Comparison of ENCODE assay signal across 8 cellular contexts in genomic region chr3:49006591-49007067, GRCh38. TPM values are rescaled to one million over a fixed set of nuclear protein-coding genes. Genes with fewer than 3 reads are reported as not detected.
A peak's percentile ranks its signal among the peaks of the same experiment; 100 is the strongest.
DNase-seq lines count a peak whose midpoint lies in the region; ATAC-seq lines count a peak whose summit lies in the region.

No MANE protein-coding gene starts in this region.

- H3K9me3 ChIP-seq in SJSA1 (replicated peaks), result no peaks in the 10 kb centered on the region
- H3K9me3 ChIP-seq in esophagus (ENCODE audit: control insufficient read depth in 2 of 2, insufficient read depth in 1 of 2, low read depth in 1 of 2, low read length in 1 of 2), result no peaks in the 10 kb centered on the region
- H3K9me3 ChIP-seq in naive thymus-derived CD4-positive, alpha-beta T cell (ENCODE audit: control insufficient read depth in 2 of 3, low read length in 3 of 3), result no peaks in the 10 kb centered on the region

- peak overlapping the region; percentile 99 for H3K4me3 Mint-ChIP-seq in activated naive CD4-positive, alpha-beta T cell treated with anti-CD3 and anti-CD28 coated beads for 36 hours
- peak overlapping the region; percentile 94 to 100 (median 98) for H3K4me3 Mint-ChIP-seq in naive thymus-derived CD4-positive, alpha-beta T cell

- POLR2A ChIA-PET in naive thymus-derived CD4-positive, alpha-beta T cell (lab: Charles Lee), result interaction anchor here (0.7 to 10.4 kb wide), 20 partner anchors 9 to 492 kb away, joined by 3 to 247 read pairs (median 5); partner anchors contain the start of genes ARIH2, DAG1, DALRD3 and IMPDH2

- no peaks in the 10 kb centered on the region for H3K27me3 ChIP-seq in SJSA1 (replicated peaks)
- no peaks in the 10 kb centered on the region for H3K27me3 ChIP-seq in esophagus (ENCODE audit: control insufficient read depth in 1 of 2, insufficient read depth in 2 of 2, low read length in 2 of 2)
- H3K27me3 ChIP-seq in naive thymus-derived CD4-positive, alpha-beta T cell (ENCODE audit: control insufficient read depth in 2 of 2, insufficient read depth in 2 of 2, low read length in 2 of 2), result no peaks in the 10 kb centered on the region

- H3K4me1 ChIP-seq in SJSA1 (replicated peaks) (peaks cover 14% of the 10 kb centered on the region), esophagus (ENCODE audit: control insufficient read depth in 2 of 2, insufficient read depth in 2 of 2, low read length in 1 of 2) (peaks cover 0 to 19% of the 10 kb centered on the region in 2 donors)
- H3K4me1 ChIP-seq in naive thymus-derived CD4-positive, alpha-beta T cell (ENCODE audit: control insufficient read depth in 2 of 2, insufficient read depth in 2 of 2, low read length in 2 of 2), result peaks cover 8 to 16% of the 10 kb centered on the region in 2 donors

- peaks cover 19% of the 10 kb centered on the region for H3K4me1 Mint-ChIP-seq in activated naive CD4-positive, alpha-beta T cell treated with anti-CD3 and anti-CD28 coated beads for 36 hours (ENCODE audit: low read depth)
- peaks cover 14 to 29% (median 24%) of the 10 kb centered on the region in 7 donors for H3K4me1 Mint-ChIP-seq in naive thymus-derived CD4-positive, alpha-beta T cell

- H3K4me3 ChIP-seq in SJSA1 (peak overlapping the region; percentile 65), esophagus (ENCODE audit: low read depth in 1 of 2, low read length in 2 of 2) (peak overlapping the region; percentile 72 to 75)
- H3K4me3 ChIP-seq in naive thymus-derived CD4-positive, alpha-beta T cell (ENCODE audit: low read length), result peak overlapping the region; percentile 96

- no peak for DNase-seq in activated naive CD4-positive, alpha-beta T cell treated with anti-CD3 and anti-CD28 coated beads for 36 hours
- no peak for DNase-seq in activated naive CD4-positive, alpha-beta T cell treated with anti-CD3 and anti-CD28 coated beads, Interleukin-2, amount 50 U/mL, for 16 hours
- DNase-seq in SJSA1 (ENCODE audit: low read depth in 1 of 2, low spot score in 2 of 2) (no peak), SHP77 treated with DMSO at 0.1 percent for 48 hours (lab: John Stamatoyannopoulos, UW) (no peak), UCSD-AML1 (lab: John Stamatoyannopoulos, UW; ENCODE audit: unreplicated experiment) (no peak)
- peak in 1 of 9 donors; percentile 25 for DNase-seq in naive thymus-derived CD4-positive, alpha-beta T cell

- H3K36me3 Mint-ChIP-seq in activated naive CD4-positive, alpha-beta T cell treated with anti-CD3 and anti-CD28 coated beads for 36 hours (ENCODE audit: low read depth), result peaks cover 9% of the 10 kb centered on the region
- peaks cover 0 to 5% (median 0%) of the 10 kb centered on the region in 5 donors for H3K36me3 Mint-ChIP-seq in naive thymus-derived CD4-positive, alpha-beta T cell

- intact Hi-C loops in activated naive CD4-positive, alpha-beta T cell treated with anti-CD3 and anti-CD28 coated beads for 36 hours (cut with micrococcal nuclease), result loop anchor here (1.0 to 5.0 kb wide), 8 partner anchors 15 to 464 kb away; partner anchors contain the start of genes DAG1, IP6K2, PFKFB4 and QRICH1
- intact Hi-C loops in naive thymus-derived CD4-positive, alpha-beta T cell (cut with micrococcal nuclease), result loop anchor here (1.0 to 10.0 kb wide), 16 partner anchors 15 to 668 kb away; partner anchors contain the start of genes DAG1 (in 2 of the 2), PFKFB4 (in 2 of the 2), QRICH1 (in 2 of the 2) and APEH (in 1 of the 2)

- H3K36me3 ChIP-seq in SJSA1, result peaks cover 10% of the 10 kb centered on the region
- peaks cover 0 to under 1% of the 10 kb centered on the region in 2 donors for H3K36me3 ChIP-seq in esophagus (ENCODE audit: control insufficient read depth in 2 of 2, insufficient read depth in 2 of 2, low read length in 1 of 2)
- peaks cover 0 to 9% (median 0%) of the 10 kb centered on the region in 3 experiments for H3K36me3 ChIP-seq in naive thymus-derived CD4-positive, alpha-beta T cell (ENCODE audit: control insufficient read depth in 2 of 3, insufficient read depth in 3 of 3, low read length in 3 of 3)

- WGBS in esophagus, 2 donors, result 2% methylated on average over 32 of the region's 32 CpGs

- CTCF ChIA-PET in activated naive CD4-positive, alpha-beta T cell treated with anti-CD3 and anti-CD28 coated beads for 36 hours (lab: Charles Lee), result interaction anchor here (0.7 to 9.2 kb wide), 8 partner anchors 11 to 22 kb away, joined by 4 to 84 read pairs (median 9); partner anchors contain the start of genes DALRD3, IMPDH2, NDUFAF3 and P4HTM
- CTCF ChIA-PET in naive thymus-derived CD4-positive, alpha-beta T cell (lab: Charles Lee), result interaction anchor here (0.7 to 2.1 kb wide), 15 partner anchors 10 to 462 kb away, joined by 3 to 25 read pairs (median 5); partner anchors contain the start of genes IMPDH2, KLHDC8B, NDUFAF3 and P4HTM

- no peaks in the 10 kb centered on the region for H3K9me3 Mint-ChIP-seq in activated naive CD4-positive, alpha-beta T cell treated with anti-CD3 and anti-CD28 coated beads for 36 hours
- peaks cover 0 to 3% (median 0%) of the 10 kb centered on the region in 11 donors for H3K9me3 Mint-ChIP-seq in naive thymus-derived CD4-positive, alpha-beta T cell

- H3K27me3 Mint-ChIP-seq in activated naive CD4-positive, alpha-beta T cell treated with anti-CD3 and anti-CD28 coated beads for 36 hours (ENCODE audit: low read depth), result no peaks in the 10 kb centered on the region
- no peaks in the 10 kb centered on the region for H3K27me3 Mint-ChIP-seq in naive thymus-derived CD4-positive, alpha-beta T cell

- peak overlapping the region; percentile 99 for H3K27ac Mint-ChIP-seq in activated naive CD4-positive, alpha-beta T cell treated with anti-CD3 and anti-CD28 coated beads for 36 hours
- peak overlapping the region; percentile 95 to 100 (median 98) for H3K27ac Mint-ChIP-seq in naive thymus-derived CD4-positive, alpha-beta T cell

- H3K27ac ChIP-seq in SJSA1 (peak overlapping the region; percentile 37; the same call in 1 of the 2 replicates), esophagus (ENCODE audit: low read depth in 2 of 2, low read length in 1 of 2) (peak overlapping the region; percentile 97 to 99)
- H3K27ac ChIP-seq in naive thymus-derived CD4-positive, alpha-beta T cell (ENCODE audit: low read depth, low read length), result peak overlapping the region; percentile 90

- no peak for ATAC-seq in naive thymus-derived CD4-positive, alpha-beta T cell
- ATAC-seq in HG03469 (IDR thresholded peaks at IDR 0.05; ENCODE audit: unreplicated experiment), result no peak

RNA-seq across cellular contexts. Expression of gene WDR6, which starts 0.6 kb away (rescaled TPM):
- 100 to 1,000 TPM; 119 to 120 TPM for total RNA-seq in activated naive CD4-positive, alpha-beta T cell treated with anti-CD3 and anti-CD28 coated beads for 36 hours
- total RNA-seq in SJSA1 (2014; rRNA removed; shearing (Covaris generic)), result 35.5 and 36.8 TPM in 2 replicates
- polyA plus RNA-seq in esophagus, result 10 to 100 TPM; 64.5 to 79.0 TPM
- 100 to 1,000 TPM; 170 to 335 (median 204) TPM for total RNA-seq in naive thymus-derived CD4-positive, alpha-beta T cell
- 100 to 1,000 TPM; 147 to 152 TPM for polyA plus RNA-seq in naive thymus-derived CD4-positive, alpha-beta T cell

RNA-seq across cellular contexts. Expression of gene DALRD3, which starts 11.8 kb away (rescaled TPM):
- 10 to 100 TPM; 19.5 to 19.7 TPM for total RNA-seq in activated naive CD4-positive, alpha-beta T cell treated with anti-CD3 and anti-CD28 coated beads for 36 hours
- 22.6 and 27.2 TPM in 2 replicates for total RNA-seq in SJSA1 (2014; rRNA removed; shearing (Covaris generic))
- 10 to 100 TPM; 22.2 to 26.9 TPM for polyA plus RNA-seq in esophagus
- total RNA-seq in naive thymus-derived CD4-positive, alpha-beta T cell, result 10 to 100 TPM; 18.9 to 28.6 (median 24.1) TPM
- 10 to 100 TPM; 24.2 to 24.6 TPM for polyA plus RNA-seq in naive thymus-derived CD4-positive, alpha-beta T cell

RNA-seq across cellular contexts. Expression of gene NDUFAF3, which starts 15.3 kb away (rescaled TPM):
- total RNA-seq in activated naive CD4-positive, alpha-beta T cell treated with anti-CD3 and anti-CD28 coated beads for 36 hours, result 100 to 1,000 TPM; 113 to 115 TPM
- total RNA-seq in SJSA1 (2014; rRNA removed; shearing (Covaris generic)), result 54.3 and 109 TPM in 2 replicates
- polyA plus RNA-seq in esophagus, result 10 to 100 TPM; 65.1 to 65.7 TPM
- 100 to 1,000 TPM in 1 of 5 experiments, 10 to 100 TPM in 4; 63.8 to 110 (median 89.3) TPM for total RNA-seq in naive thymus-derived CD4-positive, alpha-beta T cell
- 100 to 1,000 TPM; 191 to 205 TPM for polyA plus RNA-seq in naive thymus-derived CD4-positive, alpha-beta T cell

RNA-seq across cellular contexts. Expression of gene P4HTM, which starts 16.6 kb away (rescaled TPM):
- 10 to 100 TPM; 20.2 to 21.7 TPM for total RNA-seq in activated naive CD4-positive, alpha-beta T cell treated with anti-CD3 and anti-CD28 coated beads for 36 hours
- total RNA-seq in SJSA1 (2014; rRNA removed; shearing (Covaris generic)), result 25.5 and 34.4 TPM in 2 replicates
- 10 to 100 TPM; 10.7 to 14.5 TPM for polyA plus RNA-seq in esophagus
- total RNA-seq in naive thymus-derived CD4-positive, alpha-beta T cell, result 10 to 100 TPM; 37.9 to 74.7 (median 53.1) TPM
- polyA plus RNA-seq in naive thymus-derived CD4-positive, alpha-beta T cell, result 10 to 100 TPM; 19.7 to 28.0 TPM

RNA-seq across cellular contexts. Expression of gene IMPDH2, which starts 22.6 kb away (rescaled TPM):
- 100 to 1,000 TPM; 565 to 593 TPM for total RNA-seq in activated naive CD4-positive, alpha-beta T cell treated with anti-CD3 and anti-CD28 coated beads for 36 hours
- 105 and 128 TPM in 2 replicates for total RNA-seq in SJSA1 (2014; rRNA removed; shearing (Covaris generic))
- 100 to 1,000 TPM; 121 to 176 TPM for polyA plus RNA-seq in esophagus
- total RNA-seq in naive thymus-derived CD4-positive, alpha-beta T cell, result 100 to 1,000 TPM; 102 to 206 (median 121) TPM
- 100 to 1,000 TPM; 109 to 123 TPM for polyA plus RNA-seq in naive thymus-derived CD4-positive, alpha-beta T cell

Comparison
In these comparisons a context has a peak if more than half of its experiments do, and no peak if none do; other contexts are left out.
1. H3K27ac ChIP-seq: peak in every context shown above with its lines; median percentile 98 in esophagus; 90 in naive thymus-derived CD4-positive, alpha-beta T cell; 37 in SJSA1.